10 cellular contexts compared by ENCODE assay signal in genomic region chr17:61250335-61250890, GRCh38.
A peak's percentile ranks its signal among the peaks of the same experiment; 100 is the strongest.
DNase-seq lines count a peak whose midpoint lies in the region; ATAC-seq and TF ChIP-seq lines count a peak whose summit lies in the region.
"Had no signal": no experiment of that assay in that cellular context is flagged by ENCODE, and none has a peak within 500 bp of the region (broad histone marks: within the 10 kb centered on the region; RNA-seq: fewer than 3 reads in every experiment).

No MANE protein-coding gene starts in this region.

- H3K79me2 ChIP-seq in MM.1S (ENCODE audit: low read length), result no peaks in the 10 kb centered on the region

- TF ChIP-seq CTCF in MM.1S (IDR thresholded peaks at IDR 0.05; ENCODE audit: low read length) (no peak), brain microvascular endothelial cell (IDR thresholded peaks at IDR 0.05; ENCODE audit: low read depth, low read length, missing control alignments) (no peak)

- H3K4me1 ChIP-seq in MM.1S (ENCODE audit: low read length) (peaks cover 7% of the 10 kb centered on the region), mucosa of rectum (ENCODE audit: control insufficient read depth in 2 of 2, insufficient read depth in 2 of 2, low read length in 2 of 2) (peaks cover 17 to 29% of the 10 kb centered on the region in 2 donors)

- no peak for ATAC-seq in GM18909 (IDR thresholded peaks at IDR 0.05; ENCODE audit: poor library complexity, unreplicated experiment)

- H3K4me3 ChIP-seq in MM.1S (ENCODE audit: low read length) (peak overlapping the region; percentile 4; the same call in 1 of the 2 replicates), brain microvascular endothelial cell (ENCODE audit: low read depth, low read length) (no peak overlapping the region), mucosa of rectum (ENCODE audit: low read length in 2 of 2) (no peak overlapping the region)

- in situ Hi-C loops in ACHN (cut with HindIII; ENCODE audit: low pct_ligation_motif_present, low pct_unique_long_range_greater_than_20kb, low sequenced_read_pairs), result no loop called here
- in situ Hi-C loops in brain microvascular endothelial cell (cut with HindIII; ENCODE audit: low pct_ligation_motif_present, low sequenced_read_pairs), result no loop called here

- no peaks in the 10 kb centered on the region for H3K36me3 ChIP-seq in MM.1S (replicated peaks; ENCODE audit: insufficient read depth, low read length)
- H3K36me3 ChIP-seq in brain microvascular endothelial cell (replicated peaks), result no peaks in the 10 kb centered on the region
- no peaks in the 10 kb centered on the region for H3K36me3 ChIP-seq in mucosa of rectum (ENCODE audit: control insufficient read depth in 2 of 2, insufficient read depth in 2 of 2, low read length in 2 of 2)

- H4K20me1 ChIP-seq in MM.1S (ENCODE audit: insufficient read depth, low read length), result no peaks in the 10 kb centered on the region

- peak overlapping the region; percentile 44; the same call in 1 of the 2 replicates for H3K27ac ChIP-seq in MM.1S (ENCODE audit: low read length)
- H3K27ac ChIP-seq in brain microvascular endothelial cell, result peak overlapping the region; percentile 96
- H3K27ac ChIP-seq in mucosa of rectum (ENCODE audit: low read depth in 2 of 2, low read length in 2 of 2), result peak overlapping the region; percentile 5 to 32
- H3K27ac ChIP-seq: KMS-11 had no signal

- no peaks in the 10 kb centered on the region for H3F3A ChIP-seq in MM.1S (ENCODE audit: insufficient read depth, low read length)

- peak overlapping the region; percentile 44 for H3K4me2 ChIP-seq in MM.1S (ENCODE audit: low read depth, low read length)
- H3K4me2 ChIP-seq: KMS-11 had no signal

- H3K27me3 ChIP-seq in MM.1S (replicated peaks; ENCODE audit: insufficient read depth, low read length) (no peaks in the 10 kb centered on the region), brain microvascular endothelial cell (replicated peaks) (no peaks in the 10 kb centered on the region), mucosa of rectum (ENCODE audit: control insufficient read depth in 2 of 2, insufficient read depth in 2 of 2, low read length in 2 of 2) (no peaks in the 10 kb centered on the region)

- DNase-seq in ACHN (peak; percentile 44), MM.1S (peak; percentile 44), brain microvascular endothelial cell (peak; percentile 75), NCI-H1105 treated with DMSO at 0.1 percent for 48 hours (lab: John Stamatoyannopoulos, UW) (no peak), NCI-H1694 (lab: John Stamatoyannopoulos, UW) (no peak), mucosa of gallbladder (ENCODE audit: low spot score) (no peak)
- DNase-seq: activated CD4-positive, alpha-beta memory T cell treated with anti-CD3 and anti-CD28 coated beads, Interleukin-2, amount 10 ng/mL, durations not matched to agents 7 days and 5 days had no signal

- H3K9me3 ChIP-seq in MM.1S (replicated peaks; ENCODE audit: insufficient read depth, low read length), result no peaks in the 10 kb centered on the region
- no peaks in the 10 kb centered on the region for H3K9me3 ChIP-seq in mucosa of rectum (ENCODE audit: control insufficient read depth in 2 of 2, low read length in 2 of 2)

- H3K9ac ChIP-seq in MM.1S (ENCODE audit: low read length) (no peak overlapping the region; the same call in 1 of the 2 replicates), mucosa of rectum (ENCODE audit: low read depth in 1 of 2, low read length in 2 of 2) (no peak overlapping the region)
- H3K9ac ChIP-seq: KMS-11 had no signal

- no peaks in the 10 kb centered on the region for H3K9me2 ChIP-seq in MM.1S (replicated peaks; ENCODE audit: insufficient read depth, low read length)

- H2AFZ ChIP-seq in MM.1S (ENCODE audit: low read length), result peak overlapping the region; percentile 18; the same call in 1 of the 2 replicates

Comparison
In these comparisons a context has a peak if more than half of its experiments do, and no peak if none do; other contexts are left out.
1. DNase-seq: peak in ACHN (single experiment), MM.1S (single experiment) and brain microvascular endothelial cell (single experiment); none in NCI-H1105 treated with DMSO at 0.1 percent for 48 hours (single experiment), NCI-H1694 (single experiment) and mucosa of gallbladder (single experiment).
2. H3K27ac ChIP-seq: peak in every context shown above with its lines; median percentile 96 in brain microvascular endothelial cell; 44 in MM.1S; 18 in mucosa of rectum.